ENCODE assay signal across 18 cellular contexts in the genomic region with DNA sequence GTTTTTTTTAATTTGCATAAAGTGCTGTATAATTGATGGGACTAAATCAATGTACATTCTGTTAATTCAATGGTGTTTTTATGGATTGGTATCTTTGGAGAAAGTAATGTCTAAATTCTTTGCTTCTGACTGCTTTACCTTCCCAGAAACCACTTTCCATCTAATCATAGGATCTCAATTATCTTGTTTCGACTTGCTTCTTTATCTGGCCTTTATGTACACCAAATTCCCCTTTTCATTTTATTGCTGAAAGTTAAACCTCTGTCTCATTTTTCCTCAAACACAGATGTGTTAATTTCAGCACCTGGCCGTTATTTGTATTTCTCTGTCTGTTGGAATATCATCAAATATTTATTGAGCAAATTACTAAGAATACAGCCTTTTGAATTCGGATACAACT.
DNase-seq lines count a peak whose midpoint lies in the region; TF ChIP-seq lines count a peak whose summit lies in the region.
"Had no signal": no experiment of that assay in that cellular context is flagged by ENCODE, and none has a peak within 500 bp of the region (broad histone marks: within the 10 kb centered on the region; RNA-seq: fewer than 3 reads in every experiment).

No MANE protein-coding gene starts in this region.

- 91 to 94% methylated on average over 2 to 3 of the region's 3 CpGs for WGBS in endodermal cell (ENCODE audit: insufficient coverage in 1 of 2, insufficient read length in 1 of 2), 2 experiments

- H3K27me3 Mint-ChIP-seq in endodermal cell (ENCODE audit: insufficient read depth) = no peaks in the 10 kb centered on the region
- H3K27me3 Mint-ChIP-seq: CD4-positive, alpha-beta T cell had no signal

- H3K36me3 ChIP-seq in endodermal cell (ENCODE audit: control insufficient read depth, insufficient read depth, low read length) = no peaks in the 10 kb centered on the region

- DNase-seq in NCI-H146 (lab: John Stamatoyannopoulos, UW) = peak; percentile 91
- DNase-seq in NCI-H1930 (lab: John Stamatoyannopoulos, UW) = peak; percentile 37 to 41
- peak; percentile 46 for DNase-seq in NCI-H748 treated with DMSO at 0.1 percent for 48 hours (lab: John Stamatoyannopoulos, UW)
- no peak for DNase-seq in epithelial cell of prostate (ENCODE audit: low read depth, low spot score)
- DNase-seq in midbrain (lab: John Stamatoyannopoulos, UW) = no peak
- DNase-seq in GM03348 (ENCODE audit: low spot score) = no peak
- no peak for DNase-seq in NCI-H446 (lab: John Stamatoyannopoulos, UW)
- no peak for DNase-seq in endodermal cell
- DNase-seq: AML-193; CD4-positive, alpha-beta T cell; DMS153; DMS79; GDM1; GOT3; H7; HFFc6 had no signal

- no peaks in the 10 kb centered on the region for H3K9me3 ChIP-seq in endodermal cell (ENCODE audit: control insufficient read depth, low read length)

- no peaks in the 10 kb centered on the region for H3K4me1 Mint-ChIP-seq in endodermal cell

- no peak overlapping the region for H3K4me3 ChIP-seq in endodermal cell (ENCODE audit: low read length)

- H3K4me3 Mint-ChIP-seq in endodermal cell = no peak overlapping the region
- H3K4me3 Mint-ChIP-seq: CD4-positive, alpha-beta T cell; HFFc6 had no signal

- no peak overlapping the region for H3K9ac ChIP-seq in endodermal cell (ENCODE audit: extremely low read depth, low read length, poor library complexity, severe bottlenecking)

- TF ChIP-seq CTCF in endodermal cell (conservative IDR thresholded peaks at IDR 0.05) = no peak

- H3K4me1 ChIP-seq in endodermal cell (ENCODE audit: control insufficient read depth, insufficient read depth, low read length) = no peaks in the 10 kb centered on the region

- peak overlapping the region; percentile 65 for H3K27ac ChIP-seq in epithelial cell of prostate
- H3K27ac ChIP-seq in endodermal cell (ENCODE audit: low read depth, low read length) = no peak overlapping the region
- H3K27ac ChIP-seq: C4-2B, HL-60 had no signal

- no peaks in the 10 kb centered on the region for H3K9me3 Mint-ChIP-seq in endodermal cell
- H3K9me3 Mint-ChIP-seq: CD4-positive, alpha-beta T cell; HFFc6 had no signal

- no peak overlapping the region for H3K27ac Mint-ChIP-seq in endodermal cell
- H3K27ac Mint-ChIP-seq: CD4-positive, alpha-beta T cell; HFFc6 had no signal

- no peaks in the 10 kb centered on the region for H3K27me3 ChIP-seq in endodermal cell (ENCODE audit: control insufficient read depth, insufficient read depth, low read length, poor library complexity, severe bottlenecking)

- H3K36me3 Mint-ChIP-seq in endodermal cell (ENCODE audit: low read depth) = no peaks in the 10 kb centered on the region

Comparison
In these comparisons a context has a peak if more than half of its experiments do, and no peak if none do; other contexts are left out.
1. DNase-seq: peak in NCI-H146 (single experiment), NCI-H1930 (2 of 2) and NCI-H748 treated with DMSO at 0.1 percent for 48 hours (single experiment); none in epithelial cell of prostate (single experiment), midbrain (single experiment), GM03348 (single experiment), NCI-H446 (0 of 2) and endodermal cell (single experiment).